In genomic region chr16:27498426-27498825, GRCh38 we compare ENCODE assay signal across 25 cellular contexts.
"Had no signal": no experiment of that assay in that cellular context is flagged by ENCODE, and none has a peak within 500 bp of the region (broad histone marks: within the 10 kb centered on the region; RNA-seq: fewer than 3 reads in every experiment).

No MANE protein-coding gene starts in this region.

- H3K4me3 ChIP-seq: adrenal gland, breast epithelium had no signal

- H3K27me3 Mint-ChIP-seq: activated CD4-positive, alpha-beta memory T cell treated with anti-CD3 and anti-CD28 coated beads, Interleukin-2, amount 10 ng/mL, durations not matched to agents 7 days and 5 days; activated CD4-positive, alpha-beta T cell treated with anti-CD3 and anti-CD28 coated beads for 36 hours; activated naive CD8-positive, alpha-beta T cell had no signal

- H3K27me3 ChIP-seq: adrenal gland, breast epithelium had no signal

- H3K9me3 ChIP-seq: adrenal gland, breast epithelium had no signal

- H3K4me3 Mint-ChIP-seq: activated CD4-positive, alpha-beta memory T cell treated with anti-CD3 and anti-CD28 coated beads, Interleukin-2, amount 10 ng/mL, durations not matched to agents 7 days and 5 days; activated CD4-positive, alpha-beta T cell treated with anti-CD3 and anti-CD28 coated beads for 36 hours; activated naive CD8-positive, alpha-beta T cell had no signal

- H3K27ac Mint-ChIP-seq: activated CD4-positive, alpha-beta memory T cell treated with anti-CD3 and anti-CD28 coated beads, Interleukin-2, amount 10 ng/mL, durations not matched to agents 7 days and 5 days; activated CD4-positive, alpha-beta T cell treated with anti-CD3 and anti-CD28 coated beads for 36 hours; activated naive CD8-positive, alpha-beta T cell had no signal

- ATAC-seq: PC-3 had no signal

- H3K4me1 Mint-ChIP-seq: activated CD4-positive, alpha-beta memory T cell treated with anti-CD3 and anti-CD28 coated beads, Interleukin-2, amount 10 ng/mL, durations not matched to agents 7 days and 5 days; activated CD4-positive, alpha-beta T cell treated with anti-CD3 and anti-CD28 coated beads for 36 hours had no signal

- H3K4me1 ChIP-seq: adrenal gland, breast epithelium had no signal

- DNase-seq: activated CD4-positive, alpha-beta memory T cell treated with anti-CD3 and anti-CD28 coated beads, Interleukin-2, amount 10 ng/mL, durations not matched to agents 7 days and 5 days; activated CD4-positive, alpha-beta T cell treated with anti-CD3 and anti-CD28 coated beads for 36 hours; activated CD4-positive, alpha-beta T cell treated with anti-CD3 and anti-CD28 coated beads, Interleukin-2, amount 50 U/mL, for 1 hour; activated CD8-positive, alpha-beta memory T cell treated with anti-CD3 and anti-CD28 coated beads, Interleukin-2, amount 50 U/mL, for 48 hours; activated effector memory CD4-positive, alpha-beta T cell treated with Interleukin-2 at 50 U/mL for 16 hours; activated naive CD4-positive, alpha-beta T cell; activated T-cell treated with anti-CD3 and anti-CD28 coated beads, Interleukin-2, amount 50 U/mL, for 1 hour; adrenal gland; anterior cingulate cortex; Kasumi-1; KBM-7; NCI-H1105 treated with DMSO at 0.1 percent for 48 hours; NCI-H1436 treated with DMSO at 0.1 percent for 48 hours; NCI-H187; NCI-H2081; NCI-H446 treated with DMSO at 0.1 percent for 48 hours; NCI-H524 treated with DMSO at 0.1 percent for 48 hours; NCI-H748 treated with DMSO at 0.1 percent for 48 hours; PC-3; SHP77 treated with DMSO at 0.1 percent for 48 hours; T-helper 2 cell; T1000 had no signal

- H3K27ac ChIP-seq: breast epithelium, VCaP had no signal

- H3K9me3 Mint-ChIP-seq: activated CD4-positive, alpha-beta memory T cell treated with anti-CD3 and anti-CD28 coated beads, Interleukin-2, amount 10 ng/mL, durations not matched to agents 7 days and 5 days had no signal
